ENCODE assay signal across 30 cellular contexts in genomic region chr10:23395017-23395416, GRCh38. TPM values are rescaled to one million over a fixed set of nuclear protein-coding genes. Genes with fewer than 3 reads are reported as not detected.
"Had no signal": no experiment of that assay in that cellular context is flagged by ENCODE, and none has a peak within 500 bp of the region (broad histone marks: within the 10 kb centered on the region; RNA-seq: fewer than 3 reads in every experiment).

No MANE protein-coding gene starts in this region.

- H3K36me3 ChIP-seq: stomach, suprapubic skin, thoracic aorta, thyroid gland, tibial artery, tibial nerve, transverse colon, upper lobe of left lung, upper lobe of right lung, uterus, vagina had no signal

- H3K27ac Mint-ChIP-seq: stimulated activated effector memory CD8-positive, alpha-beta T cell treated with anti-CD3 and anti-CD28 coated beads, Interleukin-12 subunit alpha, Interleukin-12 subunit beta, amount 100 ng/mL, for 72 hours; stimulated activated naive B cell treated with anti-CD40 and anti-IgM and Interleukin-4, amounts not matched to agents 10 μg/mL and 1 μg/mL and 100 μg/mL, for 72 hours; stimulated activated naive CD8-positive, alpha-beta T cell treated with anti-CD3 and anti-CD28 coated beads, Interleukin-15, Interleukin-2, amounts not matched to agents 100 ng/mL and 50 ng/mL, for 24 hours; type B pancreatic cell had no signal

- H3K4me3 ChIP-seq: stomach, suprapubic skin, testis, thoracic aorta, thyroid gland, tibial artery, tibial nerve, transverse colon, upper lobe of left lung, upper lobe of right lung, uterus, vagina had no signal

- H3K9me3 ChIP-seq: stomach, suprapubic skin, testis, thoracic aorta, thyroid gland, tibial artery, tibial nerve, transverse colon, upper lobe of left lung, upper lobe of right lung, uterus, vagina had no signal

- H3K9me3 Mint-ChIP-seq: stimulated activated effector memory CD8-positive, alpha-beta T cell treated with anti-CD3 and anti-CD28 coated beads, Interleukin-12 subunit alpha, Interleukin-12 subunit beta, amount 100 ng/mL, for 72 hours; stimulated activated naive CD8-positive, alpha-beta T cell treated with anti-CD3 and anti-CD28 coated beads, Interleukin-15, amount 100 ng/mL, for 72 hours; stimulated activated naive CD8-positive, alpha-beta T cell treated with anti-CD3 and anti-CD28 coated beads, Interleukin-15, Interleukin-2, amounts not matched to agents 100 ng/mL and 50 ng/mL, for 24 hours; type B pancreatic cell had no signal

- DNase-seq: stimulated activated CD4-positive, alpha-beta T cell treated with anti-CD3 and anti-CD28 coated beads, Interleukin-2, amount 100 ng/mL, for 48 hours; stimulated activated CD4-positive, alpha-beta T cell treated with anti-CD3 and anti-CD28 coated beads, Interleukin-4, amount 100 ng/mL, for 1 hour; stimulated activated CD4-positive, alpha-beta T cell treated with anti-CD3 and anti-CD28 coated beads, Interleukin-4, amount 100 ng/mL, for 24 hours; stimulated activated CD4-positive, alpha-beta T cell treated with anti-CD3 and anti-CD28 coated beads, Interleukin-4, amount 100 ng/mL, for 4 hours; stimulated activated CD8-positive, alpha-beta memory T cell treated with anti-CD3 and anti-CD28 coated beads, Interleukin-4, amount 100 ng/mL, for 48 hours; stimulated activated naive B cell treated with anti-CD40 and anti-IgM and Interleukin-4, amounts not matched to agents 10 μg/mL and 1 μg/mL and 100 μg/mL, for 72 hours; stimulated activated naive CD4-positive, alpha-beta T cell; stimulated activated naive CD4-positive, alpha-beta T cell treated with Interleukin-2 at 50 U/mL for 16 hours; stimulated activated naive CD8-positive, alpha-beta T cell treated with anti-CD3 and anti-CD28 coated beads, Interleukin-15, amount 100 ng/mL, for 72 hours; stimulated activated naive CD8-positive, alpha-beta T cell treated with anti-CD3 and anti-CD28 coated beads, Interleukin-15, Interleukin-2, amounts not matched to agents 100 U/mL and 50 U/mL, for 24 hours; stomach; substantia nigra; testis; thyroid gland; tibial artery; transverse colon; trophoblast cell; upper lobe of left lung; upper lobe of right lung; uterus had no signal

- H3K27ac ChIP-seq: stomach, suprapubic skin, testis, thoracic aorta, thyroid gland, tibial artery, tibial nerve, transverse colon, upper lobe of left lung, upper lobe of right lung, uterus, vagina had no signal

- H3K4me1 ChIP-seq: suprapubic skin, testis, thyroid gland, tibial nerve, transverse colon, upper lobe of right lung, uterus, vagina had no signal

- H3K36me3 Mint-ChIP-seq: stimulated activated effector memory CD8-positive, alpha-beta T cell treated with anti-CD3 and anti-CD28 coated beads, Interleukin-12 subunit alpha, Interleukin-12 subunit beta, amount 100 ng/mL, for 72 hours; stimulated activated naive B cell treated with anti-CD40 and anti-IgM and Interleukin-4, amounts not matched to agents 10 μg/mL and 1 μg/mL and 100 μg/mL, for 72 hours; type B pancreatic cell had no signal

- H3K4me3 Mint-ChIP-seq: stimulated activated effector memory CD8-positive, alpha-beta T cell treated with anti-CD3 and anti-CD28 coated beads, Interleukin-12 subunit alpha, Interleukin-12 subunit beta, amount 100 ng/mL, for 72 hours; stimulated activated naive B cell treated with anti-CD40 and anti-IgM and Interleukin-4, amounts not matched to agents 10 μg/mL and 1 μg/mL and 100 μg/mL, for 72 hours; stimulated activated naive CD8-positive, alpha-beta T cell treated with anti-CD3 and anti-CD28 coated beads, Interleukin-15, amount 100 ng/mL, for 72 hours; stimulated activated naive CD8-positive, alpha-beta T cell treated with anti-CD3 and anti-CD28 coated beads, Interleukin-15, Interleukin-2, amounts not matched to agents 100 ng/mL and 50 ng/mL, for 24 hours; type B pancreatic cell had no signal

- H3K27me3 Mint-ChIP-seq: stimulated activated naive CD8-positive, alpha-beta T cell treated with anti-CD3 and anti-CD28 coated beads, Interleukin-15, amount 100 ng/mL, for 72 hours; stimulated activated naive CD8-positive, alpha-beta T cell treated with anti-CD3 and anti-CD28 coated beads, Interleukin-15, Interleukin-2, amounts not matched to agents 100 ng/mL and 50 ng/mL, for 24 hours; type B pancreatic cell had no signal

- ATAC-seq: stimulated activated effector memory CD8-positive, alpha-beta T cell treated with anti-CD3 and anti-CD28 coated beads, Interleukin-12 subunit alpha, Interleukin-12 subunit beta, amount 100 ng/mL, for 72 hours; stimulated activated naive B cell treated with anti-CD40 and anti-IgM and Interleukin-4, amounts not matched to agents 10 μg/mL and 1 μg/mL and 100 μg/mL, for 72 hours; stimulated activated naive CD8-positive, alpha-beta T cell treated with anti-CD3 and anti-CD28 coated beads, Interleukin-15, amount 100 ng/mL, for 72 hours; stimulated activated naive CD8-positive, alpha-beta T cell treated with anti-CD3 and anti-CD28 coated beads, Interleukin-15, Interleukin-2, amounts not matched to agents 100 U/mL and 50 U/mL, for 24 hours; upper lobe of right lung had no signal

RNA-seq across cellular contexts. Expression of gene C10orf67, which starts 50.4 kb away (rescaled TPM):
- total RNA-seq: subcutaneous adipose tissue, thoracic aorta, transverse colon, ureter, urinary bladder, vagina had no signal
